Comparison of ENCODE assay signal across 10 cellular contexts in the genomic region with DNA sequence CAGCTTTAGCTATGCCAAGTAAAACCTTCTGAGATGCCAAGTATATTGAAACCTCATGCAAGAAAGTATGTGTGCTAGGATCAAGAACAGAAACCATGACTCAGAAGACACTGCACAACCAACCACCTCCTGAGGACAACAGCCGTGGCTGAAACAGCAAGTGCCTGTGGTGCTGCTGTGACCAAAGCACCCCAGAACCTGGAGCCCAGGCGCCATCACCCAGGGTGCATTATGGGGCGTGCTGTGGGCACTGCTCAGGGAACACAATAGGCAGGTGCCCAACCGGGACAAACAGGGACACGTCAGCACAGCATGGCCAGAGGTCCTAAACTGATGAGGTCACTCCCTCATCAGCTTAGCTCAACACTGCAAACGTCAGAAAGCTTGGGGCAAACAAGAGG.
DNase-seq lines count a peak whose midpoint lies in the region; ATAC-seq and TF ChIP-seq lines count a peak whose summit lies in the region.
"Had no signal": no experiment of that assay in that cellular context is flagged by ENCODE, and none has a peak within 500 bp of the region (broad histone marks: within the 10 kb centered on the region; RNA-seq: fewer than 3 reads in every experiment).

No MANE protein-coding gene starts in this region.

- no peaks in the 10 kb centered on the region for H3K9me3 Mint-ChIP-seq in activated naive CD4-positive, alpha-beta T cell treated with anti-CD3 and anti-CD28 coated beads, Interleukin-2, amount 10 ng/mL, durations not matched to agents 7 days and 5 days
- no peaks in the 10 kb centered on the region for H3K9me3 Mint-ChIP-seq in CD14-positive monocyte
- H3K9me3 Mint-ChIP-seq: CD4-positive, CD25-positive, alpha-beta regulatory T cell; natural killer cell had no signal

- ATAC-seq in HG03097 (IDR thresholded peaks at IDR 0.05; ENCODE audit: low FRiP score, unreplicated experiment) = peak; percentile 97

- no peak overlapping the region for H3K4me3 Mint-ChIP-seq in activated naive CD4-positive, alpha-beta T cell treated with anti-CD3 and anti-CD28 coated beads, Interleukin-2, amount 10 ng/mL, durations not matched to agents 7 days and 5 days
- no peak overlapping the region for H3K4me3 Mint-ChIP-seq in CD14-positive monocyte
- H3K4me3 Mint-ChIP-seq: CD4-positive, CD25-positive, alpha-beta regulatory T cell; natural killer cell had no signal

- TF ChIP-seq CTCF in CD14-positive monocyte (IDR thresholded peaks at IDR 0.05) = no peak

- H3K27ac Mint-ChIP-seq in activated naive CD4-positive, alpha-beta T cell treated with anti-CD3 and anti-CD28 coated beads, Interleukin-2, amount 10 ng/mL, durations not matched to agents 7 days and 5 days = peak overlapping the region; percentile 14
- H3K27ac Mint-ChIP-seq in CD14-positive monocyte = no peak overlapping the region
- H3K27ac Mint-ChIP-seq: natural killer cell had no signal

- peak; percentile 74 for DNase-seq in activated CD8-positive, alpha-beta memory T cell treated with anti-CD3 and anti-CD28 coated beads for 24 hours
- DNase-seq in activated CD8-positive, alpha-beta memory T cell treated with anti-CD3 and anti-CD28 coated beads, Interleukin-2, amount 50 U/mL, for 4 hours = no peak
- DNase-seq in activated naive CD4-positive, alpha-beta T cell treated with anti-CD3 and anti-CD28 coated beads, Interleukin-2, amount 10 ng/mL, durations not matched to agents 7 days and 5 days = peak; percentile 55
- DNase-seq in stimulated activated CD4-positive, alpha-beta T cell treated with anti-CD3 and anti-CD28 coated beads, Interleukin-4, amount 100 ng/mL, for 24 hours = peak; percentile 63
- DNase-seq in CD14-positive monocyte (ENCODE audit: low spot score) = no peak
- DNase-seq in iPS-NIHi7 (ENCODE audit: extremely low spot score) = no peak
- no peak for DNase-seq in NAMALWA (ENCODE audit: low spot score)
- DNase-seq: natural killer cell had no signal

- CTCF ChIA-PET in activated naive CD4-positive, alpha-beta T cell treated with anti-CD3 and anti-CD28 coated beads, Interleukin-2, amount 10 ng/mL, durations not matched to agents 7 days and 5 days (lab: Charles Lee) = interaction anchor here (1.2 to 5.9 kb wide), 2 partner anchors 11 to 13 kb away, joined by 4 to 27 read pairs; no protein-coding TSS in a partner anchor

- peaks cover 55% of the 10 kb centered on the region for H3K36me3 Mint-ChIP-seq in activated naive CD4-positive, alpha-beta T cell treated with anti-CD3 and anti-CD28 coated beads, Interleukin-2, amount 10 ng/mL, durations not matched to agents 7 days and 5 days
- no peaks in the 10 kb centered on the region for H3K36me3 Mint-ChIP-seq in CD14-positive monocyte

- no peaks in the 10 kb centered on the region for H3K27me3 Mint-ChIP-seq in activated naive CD4-positive, alpha-beta T cell treated with anti-CD3 and anti-CD28 coated beads, Interleukin-2, amount 10 ng/mL, durations not matched to agents 7 days and 5 days
- peaks cover 1 to 12% (median 5%) of the 10 kb centered on the region in 3 donors for H3K27me3 Mint-ChIP-seq in CD14-positive monocyte (ENCODE audit: low read depth in 3 of 3)
- H3K27me3 Mint-ChIP-seq: CD4-positive, CD25-positive, alpha-beta regulatory T cell had no signal

- intact Hi-C loops in CD14-positive monocyte (cut with micrococcal nuclease) = no loop called here

- H3K4me1 Mint-ChIP-seq in activated naive CD4-positive, alpha-beta T cell treated with anti-CD3 and anti-CD28 coated beads, Interleukin-2, amount 10 ng/mL, durations not matched to agents 7 days and 5 days = peaks cover 15% of the 10 kb centered on the region
- H3K4me1 Mint-ChIP-seq in CD14-positive monocyte = peaks cover 1% of the 10 kb centered on the region
- H3K4me1 Mint-ChIP-seq: natural killer cell had no signal

Comparison
In these comparisons a context has a peak if more than half of its experiments do, and no peak if none do; other contexts are left out.
1. DNase-seq: peak in activated CD8-positive, alpha-beta memory T cell treated with anti-CD3 and anti-CD28 coated beads for 24 hours (single experiment), activated naive CD4-positive, alpha-beta T cell treated with anti-CD3 and anti-CD28 coated beads, Interleukin-2, amount 10 ng/mL, durations not matched to agents 7 days and 5 days (single experiment) and stimulated activated CD4-positive, alpha-beta T cell treated with anti-CD3 and anti-CD28 coated beads, Interleukin-4, amount 100 ng/mL, for 24 hours (single experiment); none in activated CD8-positive, alpha-beta memory T cell treated with anti-CD3 and anti-CD28 coated beads, Interleukin-2, amount 50 U/mL, for 4 hours (single experiment), CD14-positive monocyte (single experiment), iPS-NIHi7 (single experiment) and NAMALWA (single experiment).